ENCODE assay signal across 12 cellular contexts in the genomic region with DNA sequence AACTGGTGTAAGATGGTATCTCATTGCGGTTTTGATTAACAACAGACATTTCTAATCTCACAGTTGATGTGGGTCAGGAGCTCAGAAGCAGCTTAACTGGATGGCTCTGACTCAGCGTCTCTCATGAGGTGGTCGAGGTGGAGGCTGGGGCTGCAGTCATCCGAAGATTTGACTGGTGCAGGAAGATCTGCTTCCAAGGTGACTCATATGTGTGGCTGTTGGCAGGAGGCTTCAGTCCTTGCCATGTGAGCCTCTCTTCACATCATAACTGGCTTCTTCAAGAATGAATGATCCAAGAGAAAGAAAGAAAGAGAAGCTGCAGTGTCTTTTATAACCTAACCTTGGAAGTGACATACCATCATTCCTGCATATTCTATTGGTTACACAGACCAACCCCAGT.
DNase-seq lines count a peak whose midpoint lies in the region; ATAC-seq and TF ChIP-seq lines count a peak whose summit lies in the region.
"Had no signal": no experiment of that assay in that cellular context is flagged by ENCODE, and none has a peak within 500 bp of the region (broad histone marks: within the 10 kb centered on the region; RNA-seq: fewer than 3 reads in every experiment).

No MANE protein-coding gene starts in this region.

- no peak overlapping the region for H3K27ac Mint-ChIP-seq in chondrocyte (ENCODE audit: unreplicated experiment)

- CTCF ChIA-PET in Panc1 (lab: Charles Lee), result no interaction called here

- no TSS peak for BruUV-seq in Panc1 (replicated peaks; lab: Mats Ljungman, UMichigan)

- POLR2A ChIA-PET in Panc1 (lab: Charles Lee), result no interaction called here

- DNase-seq in activated naive CD4-positive, alpha-beta T cell treated with Interleukin-2 at 50 U/mL for 16 hours, result peak; percentile 31
- no peak for DNase-seq in activated naive CD4-positive, alpha-beta T cell treated with anti-CD3 and anti-CD28 coated beads, Interleukin-2, amount 50 U/mL, for 16 hours
- DNase-seq in Panc1 (ENCODE audit: low read depth, low spot score) (no peak), chondrocyte (ENCODE audit: low spot score) (peak; percentile 14), NCI-H69 (lab: John Stamatoyannopoulos, UW) (no peak), NAMALWA (ENCODE audit: low spot score) (no peak), COLO829 (ENCODE audit: low spot score) (no peak)
- DNase-seq in stimulated activated CD8-positive, alpha-beta memory T cell treated with anti-CD3 and anti-CD28 coated beads, Interleukin-7, amount 100 ng/mL, for 4 hours (ENCODE audit: low read depth in 2 of 2), result peak; percentile 13 to 27
- DNase-seq: activated CD4-positive, alpha-beta T cell treated with anti-CD3 and anti-CD28 coated beads, Interleukin-2, amount 50 U/mL, for 4 hours; NCI-H1417; PC-9 had no signal

- no peaks in the 10 kb centered on the region for H3K27me3 ChIP-seq in Panc1 (ENCODE audit: control insufficient read depth, insufficient read depth, low read length)

- no peaks in the 10 kb centered on the region; the same call in 1 of the 2 replicates for H3K9me3 ChIP-seq in Panc1 (ENCODE audit: control insufficient read depth, insufficient read depth, low read depth, low read length)
- H3K9me3 ChIP-seq: neutrophil had no signal

- TF ChIP-seq CTCF in Panc1 (IDR thresholded peaks at IDR 0.05), result no peak
- TF ChIP-seq CTCF in chondrocyte (IDR thresholded peaks at IDR 0.05), result no peak

- H3K9me3 Mint-ChIP-seq in chondrocyte (ENCODE audit: low read depth), result peaks cover 8% of the 10 kb centered on the region

- no peaks in the 10 kb centered on the region for H3K4me1 Mint-ChIP-seq in chondrocyte (ENCODE audit: low read depth)

- intact Hi-C loops in Panc1 (cut with micrococcal nuclease; ENCODE audit: unreplicated experiment), result no loop called here

- H3K4me3 Mint-ChIP-seq in chondrocyte (ENCODE audit: unreplicated experiment), result no peak overlapping the region

- H3K36me3 Mint-ChIP-seq in chondrocyte (ENCODE audit: low read depth), result peaks cover 4% of the 10 kb centered on the region

- H3K4me3 ChIP-seq in Panc1 (ENCODE audit: low read depth in 2 of 2, low read length in 2 of 2), result no peak overlapping the region
- H3K4me3 ChIP-seq: PC-9 had no signal

- in situ Hi-C loops in Panc1 (cut with HindIII; ENCODE audit: low pct_unique_long_range_greater_than_20kb, low sequenced_read_pairs), result no loop called here

- ATAC-seq in Panc1, result peak; percentile 60; the same call in 1 of the 2 replicates

- no peak overlapping the region for H3K27ac ChIP-seq in Panc1 (ENCODE audit: low read length)
- H3K27ac ChIP-seq: neutrophil, PC-9 had no signal

- H3K36me3 ChIP-seq in Panc1 (ENCODE audit: control insufficient read depth, insufficient read depth, low read length), result no peaks in the 10 kb centered on the region
- H3K36me3 ChIP-seq: neutrophil had no signal

- H3K4me1 ChIP-seq in Panc1 (ENCODE audit: control insufficient read depth, insufficient read depth, low read length), result no peaks in the 10 kb centered on the region

- H3K27me3 Mint-ChIP-seq in chondrocyte (ENCODE audit: low read depth), result no peaks in the 10 kb centered on the region

Comparison
In these comparisons a context has a peak if more than half of its experiments do, and no peak if none do; other contexts are left out.
1. DNase-seq: peak in activated naive CD4-positive, alpha-beta T cell treated with Interleukin-2 at 50 U/mL for 16 hours (single experiment), chondrocyte (single experiment) and stimulated activated CD8-positive, alpha-beta memory T cell treated with anti-CD3 and anti-CD28 coated beads, Interleukin-7, amount 100 ng/mL, for 4 hours (2 of 2); none in activated naive CD4-positive, alpha-beta T cell treated with anti-CD3 and anti-CD28 coated beads, Interleukin-2, amount 50 U/mL, for 16 hours (single experiment), Panc1 (single experiment), NCI-H69 (single experiment), NAMALWA (single experiment) and COLO829 (single experiment).